8 cellular contexts compared by ENCODE assay signal in the genomic region with DNA sequence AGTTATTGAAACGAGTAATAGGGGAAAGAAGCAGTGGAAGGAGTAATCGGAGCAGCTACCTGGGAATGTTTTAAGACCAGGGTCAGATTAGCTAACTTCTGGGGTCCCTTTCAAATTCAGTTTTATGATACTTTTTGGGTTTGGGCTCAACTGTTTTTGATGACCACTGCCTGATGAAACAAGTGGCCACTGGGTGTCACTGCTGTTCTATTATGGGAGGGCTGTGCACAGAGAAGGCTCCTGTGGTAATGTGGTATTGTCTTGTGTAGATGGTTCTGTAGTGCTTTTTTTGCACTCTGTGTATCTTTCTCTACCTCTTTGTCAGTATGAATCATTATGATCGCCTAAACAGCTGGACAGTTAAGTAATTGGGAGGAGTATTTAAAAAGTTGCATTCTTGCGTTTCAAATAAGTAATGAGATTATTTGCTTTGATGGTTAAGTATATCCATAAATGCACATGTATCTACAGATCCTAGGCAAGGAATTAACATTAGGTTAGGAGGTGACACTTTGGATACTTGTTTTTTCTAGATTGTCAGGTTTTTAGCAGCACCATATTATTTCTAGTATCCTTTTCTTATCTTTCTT.
DNase-seq lines count a peak whose midpoint lies in the region; ATAC-seq and TF ChIP-seq lines count a peak whose summit lies in the region.

No MANE protein-coding gene starts in this region.

- CTCF ChIA-PET in activated CD8-positive, alpha-beta T cell treated with anti-CD3 and anti-CD28 coated beads, Interleukin-2, amount 10 ng/mL, durations not matched to agents 7 days and 5 days (lab: Charles Lee), result interaction anchor here (0.7 to 1.5 kb wide), 4 partner anchors 14 to 1533 kb away, joined by 3 to 6 read pairs (median 3); no protein-coding TSS in a partner anchor

- no peaks in the 10 kb centered on the region for H3K4me1 Mint-ChIP-seq in activated CD8-positive, alpha-beta T cell treated with anti-CD3 and anti-CD28 coated beads, Interleukin-2, amount 10 ng/mL, durations not matched to agents 7 days and 5 days (ENCODE audit: low read depth)

- TF ChIP-seq CTCF in omental fat pad (IDR thresholded peaks at IDR 0.05), result no peak

- POLR2A ChIA-PET in activated CD8-positive, alpha-beta T cell treated with anti-CD3 and anti-CD28 coated beads, Interleukin-2, amount 10 ng/mL, durations not matched to agents 7 days and 5 days (lab: Charles Lee), result no interaction called here

- no peak overlapping the region for H3K27ac Mint-ChIP-seq in activated CD8-positive, alpha-beta T cell treated with anti-CD3 and anti-CD28 coated beads, Interleukin-2, amount 10 ng/mL, durations not matched to agents 7 days and 5 days

- no peaks in the 10 kb centered on the region for H3K36me3 Mint-ChIP-seq in activated CD8-positive, alpha-beta T cell treated with anti-CD3 and anti-CD28 coated beads, Interleukin-2, amount 10 ng/mL, durations not matched to agents 7 days and 5 days (ENCODE audit: low read depth)

- ATAC-seq in GM18907 (IDR thresholded peaks at IDR 0.05; ENCODE audit: unreplicated experiment) (peak; percentile 95), HG03064 (IDR thresholded peaks at IDR 0.05; ENCODE audit: low read depth, unreplicated experiment) (peak; percentile 77), omental fat pad (ENCODE audit: low FRiP score) (peak; percentile 82)
- peak; percentile 71 for ATAC-seq in activated CD8-positive, alpha-beta T cell treated with anti-CD3 and anti-CD28 coated beads, Interleukin-2, amount 10 ng/mL, durations not matched to agents 7 days and 5 days

- no peak overlapping the region for H3K4me3 Mint-ChIP-seq in activated CD8-positive, alpha-beta T cell treated with anti-CD3 and anti-CD28 coated beads, Interleukin-2, amount 10 ng/mL, durations not matched to agents 7 days and 5 days

- DNase-seq in COLO829 (ENCODE audit: low spot score), result peak; percentile 82
- DNase-seq in NCI-H2081 treated with DMSO at 0.1 percent for 48 hours (lab: John Stamatoyannopoulos, UW), result peak; percentile 57
- peak; percentile 68 for DNase-seq in activated CD8-positive, alpha-beta T cell treated with anti-CD3 and anti-CD28 coated beads, Interleukin-2, amount 10 ng/mL, durations not matched to agents 7 days and 5 days
- DNase-seq in foreskin melanocyte, result peak; percentile 54
- peak; percentile 34 for DNase-seq in omental fat pad (ENCODE audit: low spot score)
- no peak for DNase-seq in mesenteric fat pad (ENCODE audit: low spot score)

- no peaks in the 10 kb centered on the region for H3K9me3 Mint-ChIP-seq in activated CD8-positive, alpha-beta T cell treated with anti-CD3 and anti-CD28 coated beads, Interleukin-2, amount 10 ng/mL, durations not matched to agents 7 days and 5 days (ENCODE audit: insufficient read depth)

- no peaks in the 10 kb centered on the region for H3K27me3 Mint-ChIP-seq in activated CD8-positive, alpha-beta T cell treated with anti-CD3 and anti-CD28 coated beads, Interleukin-2, amount 10 ng/mL, durations not matched to agents 7 days and 5 days (ENCODE audit: low read depth)
